ENCODE assay signal across 17 cellular contexts in the genomic region with DNA sequence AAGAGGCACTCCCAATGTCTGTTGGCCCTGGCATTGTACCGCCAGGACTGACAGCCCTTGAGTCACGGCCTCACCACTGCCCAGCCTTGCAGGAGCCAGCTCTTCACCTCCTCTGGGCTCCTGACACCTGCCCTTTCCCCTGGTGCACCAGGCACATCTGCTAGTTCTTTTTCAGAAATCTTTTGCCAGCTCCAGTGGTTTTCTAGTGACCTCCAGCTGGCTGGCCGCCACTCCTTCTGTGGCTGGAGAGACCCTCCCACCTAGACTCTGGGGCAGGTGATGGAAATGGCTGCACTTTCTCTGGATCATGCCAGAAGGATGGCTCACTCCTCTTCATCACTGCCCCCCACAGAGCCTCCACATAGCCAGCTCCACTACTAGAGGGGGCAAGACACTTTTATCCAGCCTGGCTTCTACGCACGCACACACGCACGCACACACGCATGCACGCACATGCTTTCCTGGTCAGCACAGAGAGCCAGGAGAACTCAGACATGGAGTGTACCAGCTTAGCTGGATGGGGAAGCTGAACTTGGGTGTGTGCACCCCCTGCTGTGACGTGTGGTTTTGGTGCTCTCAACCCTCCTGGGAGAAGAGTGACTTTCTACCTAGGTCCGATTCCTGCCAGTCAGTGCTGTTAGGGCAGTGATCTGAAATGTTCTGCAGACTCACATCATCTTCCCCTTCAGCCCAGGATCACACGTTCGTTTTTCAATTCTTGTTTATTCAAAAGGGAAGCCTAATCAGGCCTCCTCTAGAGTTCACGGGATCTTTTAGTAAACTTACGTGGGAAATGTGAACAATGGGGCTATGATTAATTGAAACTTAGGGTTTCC.
DNase-seq lines count a peak whose midpoint lies in the region; ATAC-seq and TF ChIP-seq lines count a peak whose summit lies in the region.
"Had no signal": no experiment of that assay in that cellular context is flagged by ENCODE, and none has a peak within 500 bp of the region (broad histone marks: within the 10 kb centered on the region; RNA-seq: fewer than 3 reads in every experiment).

No MANE protein-coding gene starts in this region.

- 72% methylated on average over 15 of the region's 15 CpGs for WGBS in HUES64

- H3K9ac ChIP-seq in HUES64 (ENCODE audit: low read depth, low read length), result no peak overlapping the region

- DNase-seq in Caco-2, result no peak
- peak; percentile 12 for DNase-seq in RPMI8226
- peak; percentile 23 for DNase-seq in kidney glomerular epithelial cell (lab: John Stamatoyannopoulos, UW)
- no peak for DNase-seq in hypothalamus (lab: John Stamatoyannopoulos, UW)
- DNase-seq in activated gamma-delta T cell treated with Interleukin-2 at 50 U/mL for 16 hours, result no peak
- DNase-seq: activated naive CD4-positive, alpha-beta T cell treated with anti-CD3 and anti-CD28 coated beads, Interleukin-2, amount 50 U/mL, for 16 hours; central memory CD4-positive, alpha-beta T cell; DMS 273 treated with DMSO at 0.1 percent for 48 hours; NCI-H1105 treated with DMSO at 0.1 percent for 48 hours; NCI-H82; psoas muscle had no signal

- H3K9me3 ChIP-seq in Caco-2 (no peaks in the 10 kb centered on the region), HUES64 (ENCODE audit: insufficient read depth, low read depth, low read length) (no peaks in the 10 kb centered on the region)
- H3K9me3 ChIP-seq: gastroesophageal sphincter, psoas muscle, tibial nerve had no signal

- H3K27ac ChIP-seq in HUES64 (ENCODE audit: low read depth, low read length), result peak overlapping the region; percentile 19; the same call in 1 of the 2 replicates
- H3K27ac ChIP-seq: SK-N-MC had no signal

- H3K36me3 ChIP-seq in Caco-2 (ENCODE audit: control insufficient read depth, insufficient read depth, low read length) (no peaks in the 10 kb centered on the region), HUES64 (ENCODE audit: insufficient read depth, low read length) (peaks cover 7% of the 10 kb centered on the region; the same call in 1 of the 2 replicates)

- no peaks in the 10 kb centered on the region for H3K27me3 ChIP-seq in Caco-2 (replicated peaks; ENCODE audit: control insufficient read depth, insufficient read depth, low read length)
- no peaks in the 10 kb centered on the region for H3K27me3 ChIP-seq in HUES64 (ENCODE audit: insufficient read depth, low read length)
- H3K27me3 ChIP-seq: gastroesophageal sphincter, tibial nerve had no signal

- POLR2A ChIA-PET in Caco-2 (lab: Charles Lee), result no interaction called here

- TF ChIP-seq CTCF in Caco-2 (IDR thresholded peaks at IDR 0.05; ENCODE audit: insufficient read depth in 1 of 2, low read depth in 1 of 2, low read length in 1 of 2, severe bottlenecking in 1 of 2, unreplicated experiment in 1 of 2), result no peak

- CTCF ChIA-PET in Caco-2 (lab: Charles Lee), result interaction anchor here (0.9 to 1.1 kb wide), 2 partner anchors 22 to 285 kb away, joined by 3 to 4 read pairs; no protein-coding TSS in a partner anchor

- H3K4me3 ChIP-seq in Caco-2 (ENCODE audit: low read depth, low read length) (no peak overlapping the region), HUES64 (ENCODE audit: low read length) (no peak overlapping the region)
- H3K4me3 ChIP-seq: gastroesophageal sphincter, psoas muscle, SK-N-MC, tibial nerve had no signal

- BruUV-seq in Caco-2 (replicated peaks; lab: Mats Ljungman, UMichigan), result no TSS peak

- H3K4me1 ChIP-seq in Caco-2 (peaks cover 11% of the 10 kb centered on the region), HUES64 (ENCODE audit: insufficient read depth, low read length) (peaks cover 19% of the 10 kb centered on the region)
- H3K4me1 ChIP-seq: psoas muscle had no signal

- H3K36me3 Mint-ChIP-seq in Caco-2 (ENCODE audit: insufficient read depth, unreplicated experiment), result no peaks in the 10 kb centered on the region

- peak overlapping the region; percentile 18 for H3K27ac Mint-ChIP-seq in Caco-2 (ENCODE audit: unreplicated experiment)

- intact Hi-C loops in Caco-2 (cut with micrococcal nuclease; ENCODE audit: unreplicated experiment), result no loop called here

- H3K27me3 Mint-ChIP-seq in Caco-2 (ENCODE audit: insufficient read depth, unreplicated experiment), result no peaks in the 10 kb centered on the region

- no peak for ATAC-seq in GM18873 (IDR thresholded peaks at IDR 0.05; ENCODE audit: low FRiP score, unreplicated experiment)
- no peak for ATAC-seq in GM19452 (IDR thresholded peaks at IDR 0.05; ENCODE audit: unreplicated experiment)
- ATAC-seq: gastroesophageal sphincter, psoas muscle had no signal

- peaks cover 21% of the 10 kb centered on the region for H3K4me1 Mint-ChIP-seq in Caco-2 (ENCODE audit: low read depth, unreplicated experiment)

- H3K4me3 Mint-ChIP-seq in Caco-2 (ENCODE audit: unreplicated experiment), result no peak overlapping the region

- no peaks in the 10 kb centered on the region for H3K9me3 Mint-ChIP-seq in Caco-2 (ENCODE audit: unreplicated experiment)

Comparison
In these comparisons a context has a peak if more than half of its experiments do, and no peak if none do; other contexts are left out.
1. DNase-seq: peak in RPMI8226 (single experiment) and kidney glomerular epithelial cell (single experiment); none in Caco-2 (0 of 2), hypothalamus (0 of 51) and activated gamma-delta T cell treated with Interleukin-2 at 50 U/mL for 16 hours (single experiment).